Comparison of ENCODE assay signal across 8 cellular contexts in genomic region chr9:109098221-109098959, GRCh38. TPM values are rescaled to one million over a fixed set of nuclear protein-coding genes. Genes with fewer than 3 reads are reported as not detected.
DNase-seq lines count a peak whose midpoint lies in the region; ATAC-seq and TF ChIP-seq lines count a peak whose summit lies in the region.

No MANE protein-coding gene starts in this region.

- no peaks in the 10 kb centered on the region for H3K36me3 ChIP-seq in right atrium auricular region

- no peaks in the 10 kb centered on the region for H3K9me3 Mint-ChIP-seq in activated naive CD8-positive, alpha-beta T cell (ENCODE audit: low read depth)
- peaks cover under 1% of the 10 kb centered on the region for H3K9me3 Mint-ChIP-seq in stimulated activated memory B cell treated with anti-CD40 and anti-IgM and Interleukin-4, amounts not matched to agents 10 μg/mL and 1 μg/mL and 100 μg/mL, for 72 hours

- H3K36me3 Mint-ChIP-seq in activated naive CD8-positive, alpha-beta T cell: peaks cover 32% of the 10 kb centered on the region
- peaks cover 53% of the 10 kb centered on the region for H3K36me3 Mint-ChIP-seq in stimulated activated memory B cell treated with anti-CD40 and anti-IgM and Interleukin-4, amounts not matched to agents 10 μg/mL and 1 μg/mL and 100 μg/mL, for 72 hours

- H3K27ac Mint-ChIP-seq in activated naive CD8-positive, alpha-beta T cell: peak overlapping the region; percentile 86
- peak overlapping the region; percentile 74 for H3K27ac Mint-ChIP-seq in stimulated activated memory B cell treated with anti-CD40 and anti-IgM and Interleukin-4, amounts not matched to agents 10 μg/mL and 1 μg/mL and 100 μg/mL, for 72 hours

- peak overlapping the region; percentile 67 to 84 for H3K27ac ChIP-seq in right atrium auricular region

- no peak overlapping the region for H3K4me3 ChIP-seq in right atrium auricular region

- H3K9me3 ChIP-seq in right atrium auricular region: no peaks in the 10 kb centered on the region

- no peaks in the 10 kb centered on the region for H3K27me3 Mint-ChIP-seq in activated naive CD8-positive, alpha-beta T cell
- H3K27me3 Mint-ChIP-seq in stimulated activated memory B cell treated with anti-CD40 and anti-IgM and Interleukin-4, amounts not matched to agents 10 μg/mL and 1 μg/mL and 100 μg/mL, for 72 hours: no peaks in the 10 kb centered on the region

- H3K27me3 ChIP-seq in right atrium auricular region: no peaks in the 10 kb centered on the region

- peak overlapping the region; percentile 60 for H3K4me3 Mint-ChIP-seq in activated naive CD8-positive, alpha-beta T cell
- no peak overlapping the region for H3K4me3 Mint-ChIP-seq in stimulated activated memory B cell treated with anti-CD40 and anti-IgM and Interleukin-4, amounts not matched to agents 10 μg/mL and 1 μg/mL and 100 μg/mL, for 72 hours

- DNase-seq in DMS53 treated with DMSO at 0.1 percent for 48 hours (lab: John Stamatoyannopoulos, UW; ENCODE audit: unreplicated experiment) (peak; percentile 10), right atrium auricular region (ENCODE audit: low spot score) (no peak), GOT3 (lab: John Stamatoyannopoulos, UW) (no peak)
- no peak for DNase-seq in activated CD8-positive, alpha-beta memory T cell treated with anti-CD3 and anti-CD28 coated beads, Interleukin-2, amount 50 U/mL, for 4 hours

- ATAC-seq in HG03439 (IDR thresholded peaks at IDR 0.05; ENCODE audit: unreplicated experiment) (peak; percentile 38), HG02610 (IDR thresholded peaks at IDR 0.05; ENCODE audit: unreplicated experiment) (no peak)
- no peak for ATAC-seq in stimulated activated memory B cell treated with anti-CD40 and anti-IgM and Interleukin-4, amounts not matched to agents 10 μg/mL and 1 μg/mL and 100 μg/mL, for 72 hours

- peaks cover 92% of the 10 kb centered on the region for H3K4me1 Mint-ChIP-seq in activated naive CD8-positive, alpha-beta T cell (ENCODE audit: low read depth)
- H3K4me1 Mint-ChIP-seq in stimulated activated memory B cell treated with anti-CD40 and anti-IgM and Interleukin-4, amounts not matched to agents 10 μg/mL and 1 μg/mL and 100 μg/mL, for 72 hours: peaks cover 57% of the 10 kb centered on the region

- peaks cover 0 to 83% of the 10 kb centered on the region in 2 donors for H3K4me1 ChIP-seq in right atrium auricular region

- peak in 1 of 2 donors; percentile 37 for TF ChIP-seq CTCF in right atrium auricular region (IDR thresholded peaks at IDR 0.05)

RNA-seq across cellular contexts. Expression of gene TMEM245, which starts 21.4 kb away (rescaled TPM):
- total RNA-seq in right atrium auricular region: 10 to 100 TPM; 89.0 to 95.1 TPM
